ENCODE assay signal across 25 cellular contexts in genomic region chr4:94135701-94136100, GRCh38.
"Had no signal": no experiment of that assay in that cellular context is flagged by ENCODE, and none has a peak within 500 bp of the region (broad histone marks: within the 10 kb centered on the region; RNA-seq: fewer than 3 reads in every experiment).

No MANE protein-coding gene starts in this region.

- H3K4me1 ChIP-seq: left lung, lower lobe of right lung, neural progenitor cell, parathyroid adenoma, right atrium auricular region, right lobe of liver, tibial nerve, uterus had no signal

- ATAC-seq: left colon, left lung, lower lobe of right lung, natural killer cell, right lobe of liver had no signal

- DNase-seq: hypothalamus; immature natural killer cell; kidney; left colon; left lung; lower lobe of right lung; mammary epithelial cell; mesenchymal stem cell; naive B cell; natural killer cell; nephron progenitor cell; occipital lobe; right lobe of liver; stimulated activated CD4-positive, alpha-beta T cell treated with anti-CD3 and anti-CD28 coated beads, Interleukin-12 subunit alpha, Interleukin-12 subunit beta, amount 100 ng/mL, for 4 hours; stimulated activated CD4-positive, alpha-beta T cell treated with anti-CD3 and anti-CD28 coated beads, Interleukin-15, amount 100 ng/mL, for 24 hours; stimulated activated CD4-positive, alpha-beta T cell treated with anti-CD3 and anti-CD28 coated beads, Interleukin-2, amount 100 ng/mL, for 24 hours; stimulated activated CD4-positive, alpha-beta T cell treated with anti-CD3 and anti-CD28 coated beads, Interleukin-4, amount 100 ng/mL, for 1 hour; stimulated activated naive CD4-positive, alpha-beta T cell; uterus had no signal

- H3K27ac ChIP-seq: left lung, lower lobe of right lung, neural progenitor cell, neutrophil, parathyroid adenoma, right atrium auricular region, right lobe of liver, skin epidermis, tibial nerve, uterus had no signal

- H3K9me3 ChIP-seq: left lung, lower lobe of right lung, neutrophil, right atrium auricular region, right lobe of liver, tibial nerve, uterus had no signal

- H3K4me3 ChIP-seq: left lung, lower lobe of right lung, neural progenitor cell, right atrium auricular region, right lobe of liver, skin epidermis, tibial nerve, uterus had no signal

- H3K36me3 ChIP-seq: left lung, lower lobe of right lung, neural progenitor cell, neutrophil, right atrium auricular region, right lobe of liver, tibial nerve, uterus had no signal

- H3K27me3 ChIP-seq: left lung, neural progenitor cell, neutrophil, right atrium auricular region, right lobe of liver, tibial nerve, uterus had no signal
